In genomic region chr17:12769981-12770380, GRCh38 we compare ENCODE assay signal across 26 cellular contexts. TPM values are rescaled to one million over a fixed set of nuclear protein-coding genes. Genes with fewer than 3 reads are reported as not detected.
"Had no signal": no experiment of that assay in that cellular context is flagged by ENCODE, and none has a peak within 500 bp of the region (broad histone marks: within the 10 kb centered on the region; RNA-seq: fewer than 3 reads in every experiment).

No MANE protein-coding gene starts in this region.

- DNase-seq: islet precursor cell; left ventricle myocardium inferior; mesendoderm; naive B cell; natural killer cell; nephron progenitor cell; ovary; retina; right cardiac atrium; stimulated activated CD4-positive, alpha-beta T cell treated with anti-CD3 and anti-CD28 coated beads, Interleukin-12 subunit alpha, Interleukin-12 subunit beta, amount 100 ng/mL, for 4 hours; stimulated activated CD4-positive, alpha-beta T cell treated with anti-CD3 and anti-CD28 coated beads, Interleukin-15, amount 100 ng/mL, for 24 hours; stimulated activated CD4-positive, alpha-beta T cell treated with anti-CD3 and anti-CD28 coated beads, Interleukin-2, amount 100 ng/mL, for 24 hours; stimulated activated CD4-positive, alpha-beta T cell treated with anti-CD3 and anti-CD28 coated beads, Interleukin-4, amount 100 ng/mL, for 1 hour; stimulated activated naive B cell treated with anti-CD40 and anti-IgM and Interleukin-4, amounts not matched to agents 10 μg/mL and 1 μg/mL and 100 μg/mL, for 72 hours; stimulated activated naive CD8-positive, alpha-beta T cell treated with anti-CD3 and anti-CD28 coated beads, Interleukin-15, Interleukin-2, amounts not matched to agents 100 U/mL and 50 U/mL, for 24 hours; tibial artery; trophoblast cell; upper lobe of right lung had no signal

- H3K27me3 ChIP-seq: ovary, suprapubic skin, tibial artery had no signal

- H3K9me3 Mint-ChIP-seq: mesothelial cell of epicardium, nephron progenitor cell had no signal

- H3K4me3 ChIP-seq: left ventricle myocardium inferior, lung, ovary, skin epidermis, suprapubic skin, thoracic aorta, tibial artery, upper lobe of right lung had no signal

- H3K4me1 ChIP-seq: suprapubic skin, tibial artery, upper lobe of right lung had no signal

- H3K4me1 Mint-ChIP-seq: mesothelial cell of epicardium; naive B cell; natural killer cell; nephron progenitor cell; stimulated activated naive B cell treated with anti-CD40 and anti-IgM and Interleukin-4, amounts not matched to agents 10 μg/mL and 1 μg/mL and 100 μg/mL, for 72 hours had no signal

- H3K4me3 Mint-ChIP-seq: mesothelial cell of epicardium; naive B cell; natural killer cell; nephron progenitor cell; stimulated activated naive B cell treated with anti-CD40 and anti-IgM and Interleukin-4, amounts not matched to agents 10 μg/mL and 1 μg/mL and 100 μg/mL, for 72 hours had no signal

- ATAC-seq: natural killer cell; right cardiac atrium; sciatic nerve; stimulated activated naive B cell treated with anti-CD40 and anti-IgM and Interleukin-4, amounts not matched to agents 10 μg/mL and 1 μg/mL and 100 μg/mL, for 72 hours; stimulated activated naive CD8-positive, alpha-beta T cell treated with anti-CD3 and anti-CD28 coated beads, Interleukin-15, Interleukin-2, amounts not matched to agents 100 U/mL and 50 U/mL, for 24 hours; upper lobe of right lung had no signal

- H3K36me3 Mint-ChIP-seq: mesothelial cell of epicardium; naive B cell; natural killer cell; stimulated activated naive B cell treated with anti-CD40 and anti-IgM and Interleukin-4, amounts not matched to agents 10 μg/mL and 1 μg/mL and 100 μg/mL, for 72 hours had no signal

- H3K27ac ChIP-seq: left ventricle myocardium inferior, ovary, skin epidermis, suprapubic skin, thoracic aorta, tibial artery, upper lobe of right lung had no signal

- H3K9me3 ChIP-seq: left ventricle myocardium inferior, ovary, suprapubic skin, thoracic aorta, tibial artery, upper lobe of right lung had no signal

- H3K27ac Mint-ChIP-seq: mesothelial cell of epicardium; naive B cell; natural killer cell; nephron progenitor cell; progenitor cell of endocrine pancreas; stimulated activated naive B cell treated with anti-CD40 and anti-IgM and Interleukin-4, amounts not matched to agents 10 μg/mL and 1 μg/mL and 100 μg/mL, for 72 hours had no signal

- H3K36me3 ChIP-seq: left ventricle myocardium inferior, ovary, suprapubic skin, upper lobe of right lung had no signal

- H3K27me3 Mint-ChIP-seq: progenitor cell of endocrine pancreas had no signal

RNA-seq across cellular contexts. Expression of gene ARHGAP44, which starts 19.3 kb away (rescaled TPM):
- total RNA-seq: mononuclear cell, natural killer cell had no signal
